Comparison of ENCODE assay signal across 24 cellular contexts in genomic region chr17:82203920-82204319, GRCh38. TPM values are rescaled to one million over a fixed set of nuclear protein-coding genes. Genes with fewer than 3 reads are reported as not detected.
DNase-seq lines count a peak whose midpoint lies in the region; ATAC-seq, FAIRE-seq and TF ChIP-seq lines count a peak whose summit lies in the region.
"Had no signal": no experiment of that assay in that cellular context is flagged by ENCODE, and none has a peak within 500 bp of the region (broad histone marks: within the 10 kb centered on the region; RNA-seq: fewer than 3 reads in every experiment).

No MANE protein-coding gene starts in this region.

- H3K27me3 ChIP-seq in Panc1 (ENCODE audit: control insufficient read depth, insufficient read depth, low read length) (no peaks in the 10 kb centered on the region), mesenchymal stem cell (ENCODE audit: control insufficient read depth in 1 of 2, insufficient read depth in 1 of 2, low read length in 2 of 2) (no peaks in the 10 kb centered on the region)

- POLR2A ChIA-PET in Panc1 (lab: Charles Lee), result interaction anchor here (0.7 kb wide), 1 partner anchor 10 kb away, joined by 5 read pairs; no protein-coding TSS in a partner anchor

- H3K36me3 ChIP-seq in Panc1 (ENCODE audit: control insufficient read depth, insufficient read depth, low read length) (no peaks in the 10 kb centered on the region), mesenchymal stem cell (ENCODE audit: control insufficient read depth in 1 of 2, insufficient read depth in 2 of 2, low read depth in 1 of 2, low read length in 2 of 2) (peaks cover 21 to 23% of the 10 kb centered on the region in 2 experiments)

- no peaks in the 10 kb centered on the region for H3K27me3 Mint-ChIP-seq in T-helper 2 cell treated with Interferon-gamma antibody and Interleukin-4, amounts not matched to agents 5 μg/mL and 100 μg/mL, for 36 hours (ENCODE audit: low read depth)

- no peak overlapping the region for H3K4me2 ChIP-seq in mesenchymal stem cell (ENCODE audit: low read length, poor library complexity, severe bottlenecking)

- peak overlapping the region; percentile 49 for H3K27ac Mint-ChIP-seq in T-helper 2 cell treated with Interferon-gamma antibody and Interleukin-4, amounts not matched to agents 5 μg/mL and 100 μg/mL, for 36 hours
- H3K27ac Mint-ChIP-seq: H9 had no signal

- in situ Hi-C loops in Panc1 (cut with HindIII; ENCODE audit: low pct_unique_long_range_greater_than_20kb, low sequenced_read_pairs), result no loop called here

- no peak overlapping the region for H3K23ac ChIP-seq in mesenchymal stem cell (ENCODE audit: low read length in 2 of 2)

- H2BK12ac ChIP-seq in mesenchymal stem cell (ENCODE audit: low read length in 2 of 2), result no peak overlapping the region

- CTCF ChIA-PET in Panc1 (lab: Charles Lee), result interaction anchor here (0.9 kb wide), 1 partner anchor 22 kb away, joined by 3 read pairs; no protein-coding TSS in a partner anchor

- no peak for FAIRE-seq in D721Med (lab: Jason Lieb, UNC)
- FAIRE-seq: GM12878 had no signal

- no peak overlapping the region for H3K4me3 ChIP-seq in Panc1 (ENCODE audit: low read depth in 2 of 2, low read length in 2 of 2)
- no peak overlapping the region for H3K4me3 ChIP-seq in mesenchymal stem cell (ENCODE audit: insufficient read depth in 1 of 2, low read depth in 1 of 2, low read length in 2 of 2)
- H3K4me3 ChIP-seq: GM12878, GM23248 had no signal

- H3K4me1 ChIP-seq in Panc1 (ENCODE audit: control insufficient read depth, insufficient read depth, low read length), result peaks cover 41% of the 10 kb centered on the region
- H3K4me1 ChIP-seq in mesenchymal stem cell (ENCODE audit: control insufficient read depth, insufficient read depth, low read depth, low read length), result peaks cover 27% of the 10 kb centered on the region

- BruUV-seq in Panc1 (replicated peaks; lab: Mats Ljungman, UMichigan), result no TSS peak

- no peak overlapping the region for H2BK5ac ChIP-seq in mesenchymal stem cell (ENCODE audit: low read depth, low read length, poor library complexity, severe bottlenecking)

- peaks cover 10% of the 10 kb centered on the region for H3K36me3 Mint-ChIP-seq in T-helper 2 cell treated with Interferon-gamma antibody and Interleukin-4, amounts not matched to agents 5 μg/mL and 100 μg/mL, for 36 hours (ENCODE audit: low read depth)

- H3K9me3 Mint-ChIP-seq in T-helper 2 cell treated with Interferon-gamma antibody and Interleukin-4, amounts not matched to agents 5 μg/mL and 100 μg/mL, for 36 hours, result no peaks in the 10 kb centered on the region
- H3K9me3 Mint-ChIP-seq: H9 had no signal

- no peak overlapping the region for H3K14ac ChIP-seq in mesenchymal stem cell (ENCODE audit: low read length in 2 of 2)

- H3K79me1 ChIP-seq in mesenchymal stem cell (replicated peaks; ENCODE audit: low read length, poor library complexity, severe bottlenecking), result peaks cover 19% of the 10 kb centered on the region

- H3K18ac ChIP-seq in mesenchymal stem cell (ENCODE audit: low read depth in 1 of 2, low read length in 2 of 2), result peak overlapping the region in 1 of 2 experiments; percentile 30

- H2AK5ac ChIP-seq in mesenchymal stem cell (ENCODE audit: low read length, severe bottlenecking), result peak overlapping the region; percentile 35

- H2BK15ac ChIP-seq in mesenchymal stem cell (ENCODE audit: low read depth, poor library complexity, severe bottlenecking), result peak overlapping the region; percentile 21

- intact Hi-C loops in Panc1 (cut with micrococcal nuclease; ENCODE audit: unreplicated experiment), result no loop called here

- H3K4me3 Mint-ChIP-seq in T-helper 2 cell treated with Interferon-gamma antibody and Interleukin-4, amounts not matched to agents 5 μg/mL and 100 μg/mL, for 36 hours, result no peak overlapping the region
- H3K4me3 Mint-ChIP-seq: H9 had no signal

- no peak for TF ChIP-seq CTCF in C4-2B (conservative IDR thresholded peaks at IDR 0.05)
- no peak for TF ChIP-seq CTCF in Panc1 (IDR thresholded peaks at IDR 0.05)
- no peak for TF ChIP-seq CTCF in D721Med (IDR thresholded peaks at IDR 0.05; ENCODE audit: insufficient read depth, missing control alignments)

- H2AFZ ChIP-seq in mesenchymal stem cell (ENCODE audit: low read depth, low read length), result no peak overlapping the region
- H2AFZ ChIP-seq: GM23248 had no signal

- no peak overlapping the region for H2BK120ac ChIP-seq in mesenchymal stem cell (ENCODE audit: low read depth, low read length)

- H4K8ac ChIP-seq in mesenchymal stem cell (ENCODE audit: low read length), result no peak overlapping the region

- no peak for DNase-seq in T-helper 2 cell treated with Interferon-gamma antibody and Interleukin-4, amounts not matched to agents 5 μg/mL and 100 μg/mL, for 36 hours (ENCODE audit: low spot score)
- no peak for DNase-seq in T-helper 2 cell
- DNase-seq in Panc1 (ENCODE audit: low read depth, low spot score), result no peak
- DNase-seq in mesenchymal stem cell, result no peak
- DNase-seq in D721Med (ENCODE audit: insufficient read length, low spot score), result no peak
- DNase-seq: 8988T, C1 segment of cervical spinal cord, DMS 273 treated with DMSO at 0.1 percent for 48 hours, DND-41, GM23248, H9, KBM-7, MM.1S, NCI-H1048, NCI-H1417 treated with DMSO at 0.1 percent for 48 hours, NCI-H187, NCI-H446 treated with DMSO at 0.1 percent for 48 hours, NCI-H526 treated with DMSO at 0.1 percent for 48 hours, OCI-M1, SHP77 had no signal

- H4K91ac ChIP-seq in mesenchymal stem cell (ENCODE audit: low read length), result peak overlapping the region; percentile 84

- H3K9ac ChIP-seq in mesenchymal stem cell (ENCODE audit: low read length), result no peak overlapping the region
- H3K9ac ChIP-seq: GM23248 had no signal

- H3K27ac ChIP-seq in C4-2B, result peak overlapping the region; percentile 55; the same call in 1 of the 2 replicates
- peak overlapping the region; percentile 95 for H3K27ac ChIP-seq in Panc1 (ENCODE audit: low read length)
- no peak overlapping the region for H3K27ac ChIP-seq in mesenchymal stem cell (ENCODE audit: low read length, poor library complexity, severe bottlenecking)
- H3K27ac ChIP-seq: GM23248 had no signal

- H3K4ac ChIP-seq in mesenchymal stem cell (ENCODE audit: low read depth in 1 of 2, low read length in 2 of 2), result peak overlapping the region in 1 of 2 experiments; percentile 53

- no peak for ATAC-seq in Panc1
- ATAC-seq in HG02973 (IDR thresholded peaks at IDR 0.05; ENCODE audit: unreplicated experiment), result no peak
- no peak for ATAC-seq in HG03520 (IDR thresholded peaks at IDR 0.05; ENCODE audit: unreplicated experiment)
- ATAC-seq: GM12878 had no signal

- peaks cover 53% of the 10 kb centered on the region for H3K4me1 Mint-ChIP-seq in T-helper 2 cell treated with Interferon-gamma antibody and Interleukin-4, amounts not matched to agents 5 μg/mL and 100 μg/mL, for 36 hours (ENCODE audit: low read depth)

- H3K9me3 ChIP-seq in Panc1 (ENCODE audit: control insufficient read depth, insufficient read depth, low read depth, low read length) (no peaks in the 10 kb centered on the region), mesenchymal stem cell (ENCODE audit: control insufficient read depth, low read length) (no peaks in the 10 kb centered on the region)

- 94% methylated on average over 19 of the region's 19 CpGs for WGBS in mesenchymal stem cell

RNA-seq across cellular contexts. Expression of gene CCDC57, which starts 8.7 kb away (rescaled TPM):
- 63.6 TPM for total RNA-seq in Panc1 (2021; ENCODE audit: unreplicated experiment)
- 59.2 TPM for polyA plus RNA-seq in Panc1 (2012; ENCODE audit: insufficient read length)
- polyA plus RNA-seq in mesenchymal stem cell (2013, experiment 1 of 2), result 20.2 TPM
- 19.0 TPM for polyA plus RNA-seq in mesenchymal stem cell (2013, experiment 2 of 2)

RNA-seq across cellular contexts. Expression of gene SLC16A3, which starts 24.9 kb away (rescaled TPM):
- 581 TPM for total RNA-seq in Panc1 (2021; ENCODE audit: unreplicated experiment)
- polyA plus RNA-seq in Panc1 (2012; ENCODE audit: insufficient read length), result 1,387 TPM
- 217 TPM for polyA plus RNA-seq in mesenchymal stem cell (2013, experiment 1 of 2)
- polyA plus RNA-seq in mesenchymal stem cell (2013, experiment 2 of 2), result 200 TPM
